1 cellular context compared by ENCODE assay signal in the genomic region with DNA sequence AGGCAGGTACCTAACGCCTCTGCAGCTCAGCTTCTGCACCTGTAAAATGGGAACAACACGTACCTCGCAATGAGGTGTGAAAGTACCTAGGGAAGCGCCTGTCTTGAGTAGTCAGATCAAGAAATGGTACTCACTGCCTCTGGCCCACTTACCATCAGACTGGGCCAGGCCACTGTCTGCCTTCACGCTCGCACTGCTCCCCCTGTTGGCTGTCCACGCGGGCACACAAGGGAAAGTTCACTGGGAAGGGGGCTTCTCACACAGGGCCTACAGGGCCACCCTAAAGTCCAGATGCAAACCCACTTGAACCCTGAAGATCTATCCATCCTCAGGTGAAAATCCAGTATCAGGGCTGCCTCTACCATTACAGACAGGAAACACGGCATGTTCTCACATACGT.
A peak's percentile ranks its signal among the peaks of the same experiment; 100 is the strongest.
TF ChIP-seq lines count a peak whose summit lies in the region.

No MANE protein-coding gene starts in this region.

TF ChIP-seq in HepG2, 621 proteins besides CTCF, POLR2A, EP300 and RAD21:
- peak; percentile 15; the same call in 1 of the 2 replicates for TF ChIP-seq STAG1 (CRISPR knock-in tag; IDR thresholded peaks at IDR 0.05)
TF ChIP-seq in HepG2: peak in this region for 1; not testable (repeated sequence) for 620.
